34 cellular contexts compared by ENCODE assay signal in genomic region chr22:50665212-50665611, GRCh38.
"Had no signal": no experiment of that assay in that cellular context is flagged by ENCODE, and none has a peak within 500 bp of the region (broad histone marks: within the 10 kb centered on the region; RNA-seq: fewer than 3 reads in every experiment).

No MANE protein-coding gene starts in this region.

- ATAC-seq: activated CD4-positive, alpha-beta T cell treated with anti-CD3 and anti-CD28 coated beads for 36 hours; activated CD4-positive, CD25-positive, alpha-beta regulatory T cell treated with anti-CD3 and anti-CD28 coated beads, Interleukin-2, amount 50 U/mL, for 24 hours; activated CD8-positive, alpha-beta T cell treated with anti-CD3 and anti-CD28 coated beads for 36 hours; activated naive CD4-positive, alpha-beta T cell treated with anti-CD3 and anti-CD28 coated beads, Interleukin-2, amount 50 U/mL, for 72 hours; activated T-cell treated with anti-CD3 and anti-CD28 coated beads, Interleukin-2, amount 50 U/mL, for 4 hours; activated T-cell treated with anti-CD3 and anti-CD28 coated beads, Interleukin-2, amount 50 U/mL, for 72 hours; activated T-helper 17 cell treated with anti-CD3 and anti-CD28 coated beads, Interleukin-2, amount 50 U/mL, for 72 hours; body of pancreas; WTC11 had no signal

- H3K27ac ChIP-seq: adrenal gland, body of pancreas, brain microvascular endothelial cell, breast epithelium, VCaP had no signal

- H3K36me3 ChIP-seq: adrenal gland, brain microvascular endothelial cell, breast epithelium had no signal

- H3K27me3 ChIP-seq: body of pancreas, brain microvascular endothelial cell, breast epithelium had no signal

- H3K9me3 ChIP-seq: adrenal gland, body of pancreas, breast epithelium had no signal

- H3K4me1 ChIP-seq: adrenal gland, body of pancreas, breast epithelium had no signal

- DNase-seq: activated CD4-positive, alpha-beta memory T cell treated with anti-CD3 and anti-CD28 coated beads for 36 hours; activated CD4-positive, alpha-beta T cell treated with anti-CD3 and anti-CD28 coated beads for 1 hour; activated CD4-positive, alpha-beta T cell treated with anti-CD3 and anti-CD28 coated beads for 36 hours; activated CD4-positive, alpha-beta T cell treated with anti-CD3 and anti-CD28 coated beads, Interleukin-2, amount 10 ng/mL, durations not matched to agents 24 days and 14 days; activated CD4-positive, alpha-beta T cell treated with anti-CD3 and anti-CD28 coated beads, Interleukin-2, amount 50 U/mL, for 1 hour; activated CD4-positive, alpha-beta T cell treated with anti-CD3 and anti-CD28 coated beads, Interleukin-2, amount 50 U/mL, for 4 hours; activated CD4-positive, CD25-positive, alpha-beta regulatory T cell; activated CD8-positive, alpha-beta memory T cell treated with anti-CD3 and anti-CD28 coated beads, Interleukin-2, amount 50 U/mL, for 4 hours; activated CD8-positive, alpha-beta T cell treated with anti-CD3 and anti-CD28 coated beads for 36 hours; activated effector memory CD4-positive, alpha-beta T cell treated with anti-CD3 and anti-CD28 coated beads, Interleukin-2, amount 50 U/mL, for 16 hours; activated gamma-delta T cell treated with Interleukin-2 at 50 U/mL for 16 hours; activated naive CD4-positive, alpha-beta T cell; activated naive CD4-positive, alpha-beta T cell treated with anti-CD3 and anti-CD28 coated beads for 36 hours; activated naive CD4-positive, alpha-beta T cell treated with anti-CD3 and anti-CD28 coated beads, Interleukin-2, amount 50 U/mL, for 16 hours; activated naive CD8-positive, alpha-beta T cell treated with anti-CD3 and anti-CD28 coated beads for 36 hours; activated T-cell treated with anti-CD3 and anti-CD28 coated beads for 4 hours; activated T-cell treated with anti-CD3 and anti-CD28 coated beads, Interleukin-2, amount 50 U/mL, for 1 hour; activated T-cell treated with anti-CD3 and anti-CD28 coated beads, Interleukin-2, amount 50 U/mL, for 4 hours; activated T-cell treated with anti-CD3 and anti-CD28 coated beads, Interleukin-2, amount 50 U/mL, for 72 hours; adrenal gland; amniotic stem cell; body of pancreas; brain microvascular endothelial cell; central memory CD4-positive, alpha-beta T cell; SW 1271; T-helper 1 cell; T-helper 2 cell; T-helper 9 cell had no signal

- H3K4me3 ChIP-seq: adrenal gland, body of pancreas, breast epithelium had no signal
